1 cellular context compared by ENCODE assay signal in genomic region chrX:53263597-53264094, GRCh38.
TF ChIP-seq lines count a peak whose summit lies in the region.

No MANE protein-coding gene starts in this region.

TF ChIP-seq in HepG2, 621 proteins besides CTCF, POLR2A, EP300 and RAD21:
- no peak for TF ChIP-seq ZBTB43 (CRISPR knock-in tag; conservative IDR thresholded peaks at IDR 0.05)
- TF ChIP-seq ZFP90 (CRISPR knock-in tag; IDR thresholded peaks at IDR 0.05; ENCODE audit: borderline replicate concordance), result no peak
- TF ChIP-seq SNAPC4 (CRISPR knock-in tag; IDR thresholded peaks at IDR 0.05), result no peak
- TF ChIP-seq SP4 (CRISPR knock-in tag; IDR thresholded peaks at IDR 0.05), result no peak
- no peak for TF ChIP-seq ZNF703 (CRISPR knock-in tag; IDR thresholded peaks at IDR 0.05; ENCODE audit: borderline replicate concordance)
- TF ChIP-seq HIVEP1 (CRISPR knock-in tag; IDR thresholded peaks at IDR 0.05), result no peak
